In genomic region chr10:3963191-3963673, GRCh38 we compare ENCODE assay signal across 17 cellular contexts.
DNase-seq lines count a peak whose midpoint lies in the region; ATAC-seq, FAIRE-seq and TF ChIP-seq lines count a peak whose summit lies in the region.
"Had no signal": no experiment of that assay in that cellular context is flagged by ENCODE, and none has a peak within 500 bp of the region (broad histone marks: within the 10 kb centered on the region; RNA-seq: fewer than 3 reads in every experiment).

No MANE protein-coding gene starts in this region.

- TF ChIP-seq EP300 in A549 (IDR thresholded peaks at IDR 0.05) = no peak

- H3K4me2 ChIP-seq in A549 = peak overlapping the region; percentile 15

- peak overlapping the region; percentile 39 to 50; a peak in 4 of 6 replicates for H3K27ac ChIP-seq in A549
- peak overlapping the region; percentile 84 for H3K27ac ChIP-seq in Panc1 (ENCODE audit: low read length)
- no peak overlapping the region for H3K27ac ChIP-seq in thyroid gland
- H3K27ac ChIP-seq: right atrium auricular region, WERI-Rb-1 had no signal

- TF ChIP-seq RAD21 in A549 (conservative IDR thresholded peaks at IDR 0.05 in 1 of 2, IDR thresholded peaks at IDR 0.05 in 1 of 2) = no peak

- intact Hi-C loops in Panc1 (cut with micrococcal nuclease; ENCODE audit: unreplicated experiment) (no loop called here), thyroid gland (cut with DNase I) (no loop called here)

- H3K36me3 ChIP-seq in Panc1 (ENCODE audit: control insufficient read depth, insufficient read depth, low read length) (no peaks in the 10 kb centered on the region), kidney epithelial cell (ENCODE audit: control insufficient read depth, insufficient read depth, low read length) (no peaks in the 10 kb centered on the region), thyroid gland (no peaks in the 10 kb centered on the region)
- H3K36me3 ChIP-seq: right atrium auricular region, upper lobe of left lung, WERI-Rb-1 had no signal

- TF ChIP-seq CTCF in A549 (IDR thresholded peaks at IDR 0.05) (no peak), Panc1 (IDR thresholded peaks at IDR 0.05) (no peak), kidney epithelial cell (IDR thresholded peaks at IDR 0.05; ENCODE audit: insufficient read depth, low read length, poor library complexity, severe bottlenecking) (no peak), thyroid gland (IDR thresholded peaks at IDR 0.05) (no peak)

- 21% methylated on average over 4 of the region's 4 CpGs for WGBS in A549 (ENCODE audit: missing lambda C conversion rate)
- WGBS in thyroid gland, 2 donors = 40 to 59% methylated on average over 4 of the region's 4 CpGs

- H3K27me3 ChIP-seq in Panc1 (ENCODE audit: control insufficient read depth, insufficient read depth, low read length) (no peaks in the 10 kb centered on the region), kidney epithelial cell (ENCODE audit: control insufficient read depth, insufficient read depth, low read length) (no peaks in the 10 kb centered on the region), thyroid gland (no peaks in the 10 kb centered on the region)
- H3K27me3 ChIP-seq: right atrium auricular region, upper lobe of left lung had no signal

- H3K4me3 ChIP-seq in A549 (no peak overlapping the region), Panc1 (ENCODE audit: low read depth in 2 of 2, low read length in 2 of 2) (no peak overlapping the region), kidney epithelial cell (ENCODE audit: low read depth, low read length) (no peak overlapping the region), thyroid gland (replicated peaks in 1 of 3) (no peak overlapping the region)
- H3K4me3 ChIP-seq: right atrium auricular region, upper lobe of left lung had no signal

- FAIRE-seq in A549 (lab: Jason Lieb, UNC) = no peak
- FAIRE-seq: GM18507 had no signal

- in situ Hi-C loops in Panc1 (cut with HindIII; ENCODE audit: low pct_unique_long_range_greater_than_20kb, low sequenced_read_pairs) = no loop called here

- no peak for TF ChIP-seq POLR2A in A549 (IDR thresholded peaks at IDR 0.05; ENCODE audit: low read length)
- TF ChIP-seq POLR2A in thyroid gland (IDR thresholded peaks at IDR 0.05) = no peak

- H3K4me1 ChIP-seq in A549 (peaks cover 15% of the 10 kb centered on the region; the same call in 2 of the 3 replicates), Panc1 (ENCODE audit: control insufficient read depth, insufficient read depth, low read length) (peaks cover 39% of the 10 kb centered on the region), thyroid gland (no peaks in the 10 kb centered on the region)

- no TSS peak for BruUV-seq in Panc1 (replicated peaks; lab: Mats Ljungman, UMichigan)

- ATAC-seq in A549 = peak; percentile 39 to 64; a peak in 5 of 6 replicates
- ATAC-seq in Panc1 = peak; percentile 49
- ATAC-seq in GM18870 (IDR thresholded peaks at IDR 0.05; ENCODE audit: unreplicated experiment) = no peak

- H3K9me3 ChIP-seq in A549 (no peaks in the 10 kb centered on the region), Panc1 (ENCODE audit: control insufficient read depth, insufficient read depth, low read depth, low read length) (no peaks in the 10 kb centered on the region), thyroid gland (no peaks in the 10 kb centered on the region)
- H3K9me3 ChIP-seq: right atrium auricular region, upper lobe of left lung had no signal

- CTCF ChIA-PET in A549 (lab: Yijun Ruan, JAX) (interaction anchor here (0.6 to 1.4 kb wide), 2 partner anchors 8 to 1205 kb away, joined by 3 to 6 read pairs; no protein-coding TSS in a partner anchor), Panc1 (lab: Charles Lee) (interaction anchor here (0.6 kb wide), 2 partner anchors 28 to 353 kb away, joined by 4 read pairs; no protein-coding TSS in a partner anchor)

- POLR2A ChIA-PET in A549 (lab: Yijun Ruan, JAX) (interaction anchor here (0.6 to 1.0 kb wide), 2 partner anchors 68 to 178 kb away, joined by 4 to 6 read pairs; partner anchors contain the start of gene KLF6), Panc1 (lab: Charles Lee) (interaction anchor here (0.7 kb wide), 1 partner anchor 454 kb away, joined by 5 read pairs; no protein-coding TSS in a partner anchor)

- peak; percentile 3 for DNase-seq in NCI-H2107 treated with DMSO at 0.1 percent for 48 hours (lab: John Stamatoyannopoulos, UW; ENCODE audit: unreplicated experiment)
- no peak for DNase-seq in NCI-H2107 (lab: John Stamatoyannopoulos, UW)
- peak in 1 of 2 experiments; percentile 43 for DNase-seq in A549 (ENCODE audit: low read depth in 1 of 2, low spot score in 1 of 2)
- no peak for DNase-seq in Panc1 (ENCODE audit: low read depth, low spot score)
- DNase-seq in kidney epithelial cell (ENCODE audit: low read depth) = peak; percentile 54
- DNase-seq in thyroid gland = no peak
- DNase-seq in COR-L47 (lab: John Stamatoyannopoulos, UW) = no peak
- DNase-seq: 8988T; amniotic stem cell; NCI-H187 treated with DMSO at 0.1 percent for 48 hours; nephron progenitor cell; stimulated activated CD4-positive, alpha-beta T cell treated with anti-CD3 and anti-CD28 coated beads, Interleukin-1b, Interleukin-23, amount 100 ng/mL, for 48 hours; upper lobe of left lung; WERI-Rb-1 had no signal

TF ChIP-seq in A549, 52 proteins besides CTCF, POLR2A, EP300 and RAD21:
- TF ChIP-seq ZNF302 (CRISPR knock-in tag; IDR thresholded peaks at IDR 0.05) (no peak), JUN (IDR thresholded peaks at IDR 0.05) (no peak)

Comparison
In these comparisons a context has a peak if more than half of its experiments do, and no peak if none do; other contexts are left out.
1. DNase-seq: peak in NCI-H2107 treated with DMSO at 0.1 percent for 48 hours (single experiment) and kidney epithelial cell (single experiment); none in NCI-H2107 (single experiment), Panc1 (single experiment), thyroid gland (0 of 2) and COR-L47 (single experiment).
2. H3K27ac ChIP-seq: peak in A549 (2 of 2) and Panc1 (single experiment); none in thyroid gland (0 of 3).